9 cellular contexts compared by ENCODE assay signal in the genomic region with DNA sequence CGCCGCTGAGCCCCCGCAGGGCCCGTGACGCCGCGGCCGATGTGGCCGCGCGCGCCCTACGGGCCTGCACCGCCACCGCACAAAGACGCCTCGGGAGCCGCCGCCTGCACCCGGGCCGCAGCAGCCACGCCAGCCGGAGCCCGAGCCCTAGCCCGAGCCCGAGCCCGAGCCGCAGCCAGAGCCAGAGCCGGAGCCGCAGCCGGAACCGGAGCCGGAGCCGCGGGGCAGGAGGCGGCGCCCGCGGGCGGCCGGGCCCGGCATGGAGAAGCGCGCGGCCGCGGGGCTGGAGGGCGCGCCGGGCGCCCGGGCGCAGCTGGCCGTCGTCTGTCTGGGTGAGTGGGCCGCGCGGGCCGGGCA. TPM values are rescaled to one million over a fixed set of nuclear protein-coding genes. Genes with fewer than 3 reads are reported as not detected.
DNase-seq lines count a peak whose midpoint lies in the region; ATAC-seq and TF ChIP-seq lines count a peak whose summit lies in the region.
"Had no signal": no experiment of that assay in that cellular context is flagged by ENCODE, and none has a peak within 500 bp of the region (broad histone marks: within the 10 kb centered on the region; RNA-seq: fewer than 3 reads in every experiment).

No MANE protein-coding gene starts in this region.

- ATAC-seq in left colon = peak; percentile 44
- no peak for ATAC-seq in HG03196 (IDR thresholded peaks at IDR 0.05; ENCODE audit: unreplicated experiment)
- no peak for ATAC-seq in HG02763 (IDR thresholded peaks at IDR 0.05; ENCODE audit: unreplicated experiment)

- intact Hi-C loops in MCF 10A (cut with micrococcal nuclease) (no loop called here), left colon (cut with DNase I, micrococcal nuclease) (no loop called here), tibial artery (cut with DNase I; ENCODE audit: low total_unique reads) (no loop called here)

- H3K36me3 ChIP-seq in tibial artery = peaks cover 0 to 24% (median 5%) of the 10 kb centered on the region in 3 donors

- no peaks in the 10 kb centered on the region for H3K4me1 Mint-ChIP-seq in MCF 10A (ENCODE audit: insufficient read depth, unreplicated experiment)

- peak overlapping the region; percentile 72 for H3K4me3 Mint-ChIP-seq in MCF 10A (ENCODE audit: unreplicated experiment)

- DNase-seq in NCI-H510A (lab: John Stamatoyannopoulos, UW) (peak; percentile 7), NCI-H510A treated with DMSO at 0.1 percent for 48 hours (lab: John Stamatoyannopoulos, UW) (no peak), MCF 10A (ENCODE audit: unreplicated experiment) (no peak), left colon (peak in 1 of 2 donors; percentile 24), tibial artery (no peak), T-helper 2 cell (no peak)
- DNase-seq: CD4-positive, alpha-beta T cell had no signal

- no TSS peak for BruUV-seq in MCF 10A (replicated peaks; lab: Mats Ljungman, UMichigan)

- peak overlapping the region; percentile 34 to 57 for H3K27ac ChIP-seq in tibial artery

- H3K27me3 Mint-ChIP-seq in MCF 10A (ENCODE audit: insufficient read depth, unreplicated experiment) = peaks cover 14% of the 10 kb centered on the region

- CTCF ChIA-PET in MCF 10A (lab: Yijun Ruan, JAX) = interaction anchor here (0.8 kb wide), 1 partner anchor 25 kb away, joined by 3 read pairs; no protein-coding TSS in a partner anchor

- peak overlapping the region; percentile 62 to 66 for H3K4me3 ChIP-seq in tibial artery

- H3K27ac Mint-ChIP-seq in MCF 10A (ENCODE audit: low read depth, unreplicated experiment) = no peak overlapping the region
- H3K27ac Mint-ChIP-seq: CD4-positive, alpha-beta T cell had no signal

- H3K9me3 Mint-ChIP-seq in MCF 10A (ENCODE audit: unreplicated experiment) = no peaks in the 10 kb centered on the region
- H3K9me3 Mint-ChIP-seq: CD4-positive, alpha-beta T cell had no signal

- H3K36me3 Mint-ChIP-seq in MCF 10A (ENCODE audit: insufficient read depth, unreplicated experiment) = no peaks in the 10 kb centered on the region

- H3K27me3 ChIP-seq in tibial artery = no peaks in the 10 kb centered on the region

- TF ChIP-seq CTCF in MCF 10A (IDR thresholded peaks at IDR 0.05; ENCODE audit: unreplicated experiment) (no peak), tibial artery (IDR thresholded peaks at IDR 0.05) (no peak)

- POLR2A ChIA-PET in MCF 10A (lab: Yijun Ruan, JAX) = interaction anchor here (4.9 kb wide), 1 partner anchor 17 kb away, joined by 18 read pairs; no protein-coding TSS in a partner anchor

- H3K4me1 ChIP-seq in tibial artery = peaks cover 0 to 20% (median 14%) of the 10 kb centered on the region in 4 donors

- no peaks in the 10 kb centered on the region for H3K9me3 ChIP-seq in tibial artery

RNA-seq across cellular contexts. Expression of gene LRP3, which starts 0.4 kb away (rescaled TPM):
- total RNA-seq in MCF 10A (2022) (7.7 and 9.5 TPM in 2 replicates), left colon (10 to 100 TPM in 1 of 2 donors, 1 to 10 TPM in 1; 7.2 to 12.4 TPM)

RNA-seq across cellular contexts. Expression of gene SLC7A10, which starts 31.1 kb away (rescaled TPM):
- total RNA-seq in MCF 10A (2022) (not detected in 2 replicates), left colon (under 1 TPM in 1 of 2 donors, not detected in 1; 0.22 TPM)
- total RNA-seq: CD4-positive, alpha-beta T cell had no signal
